In the genomic region with DNA sequence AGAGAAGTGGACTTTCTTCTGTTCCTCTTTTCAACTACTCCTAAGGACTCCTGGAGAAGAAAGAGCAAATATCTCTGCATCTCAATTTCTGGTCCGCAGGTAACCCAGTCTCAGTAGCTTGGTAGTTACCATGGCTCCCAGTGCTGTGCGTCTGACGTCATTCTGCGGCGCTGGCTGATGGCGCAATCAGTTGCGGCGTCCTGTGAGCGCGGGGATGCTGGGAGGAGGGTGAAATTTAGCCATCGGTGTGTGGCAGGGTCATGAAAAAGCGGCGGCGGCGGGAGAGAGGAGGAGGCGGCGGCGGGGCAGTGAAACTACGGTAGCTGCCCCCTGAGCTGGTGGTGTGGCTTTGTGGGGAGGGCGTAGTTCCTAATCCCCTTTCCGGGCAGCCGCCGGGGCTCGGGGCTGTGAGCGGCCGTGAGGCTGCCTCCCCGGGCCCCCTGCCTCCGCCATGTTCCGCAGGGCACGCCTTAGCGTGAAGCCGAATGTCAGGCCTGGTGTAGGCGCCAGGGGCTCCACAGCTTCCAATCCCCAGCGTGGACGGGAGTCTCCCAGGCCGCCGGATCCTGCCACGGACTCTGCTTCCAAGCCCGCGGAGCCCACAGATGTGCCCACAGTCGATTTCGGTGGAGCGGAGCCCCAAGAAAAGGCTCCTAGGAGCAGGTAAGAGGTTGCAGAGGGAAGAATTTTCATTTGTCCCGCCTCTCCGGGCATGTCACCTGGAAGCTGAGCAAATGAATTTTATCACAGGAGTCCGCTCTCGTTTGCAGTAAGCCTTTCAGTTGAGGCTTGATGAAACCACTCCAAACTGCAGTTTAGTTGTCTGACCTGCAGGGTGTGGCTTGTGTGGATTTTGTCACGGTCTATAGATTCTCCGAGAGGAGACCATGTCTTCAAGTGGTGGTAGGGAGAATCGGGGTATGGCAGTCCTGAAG, we compare ENCODE assay signal across 8 cellular contexts. TPM values are rescaled to one million over a fixed set of nuclear protein-coding genes. Genes with fewer than 3 reads are reported as not detected.
DNase-seq lines count a peak whose midpoint lies in the region; ATAC-seq and TF ChIP-seq lines count a peak whose summit lies in the region.

A gene with protein sequence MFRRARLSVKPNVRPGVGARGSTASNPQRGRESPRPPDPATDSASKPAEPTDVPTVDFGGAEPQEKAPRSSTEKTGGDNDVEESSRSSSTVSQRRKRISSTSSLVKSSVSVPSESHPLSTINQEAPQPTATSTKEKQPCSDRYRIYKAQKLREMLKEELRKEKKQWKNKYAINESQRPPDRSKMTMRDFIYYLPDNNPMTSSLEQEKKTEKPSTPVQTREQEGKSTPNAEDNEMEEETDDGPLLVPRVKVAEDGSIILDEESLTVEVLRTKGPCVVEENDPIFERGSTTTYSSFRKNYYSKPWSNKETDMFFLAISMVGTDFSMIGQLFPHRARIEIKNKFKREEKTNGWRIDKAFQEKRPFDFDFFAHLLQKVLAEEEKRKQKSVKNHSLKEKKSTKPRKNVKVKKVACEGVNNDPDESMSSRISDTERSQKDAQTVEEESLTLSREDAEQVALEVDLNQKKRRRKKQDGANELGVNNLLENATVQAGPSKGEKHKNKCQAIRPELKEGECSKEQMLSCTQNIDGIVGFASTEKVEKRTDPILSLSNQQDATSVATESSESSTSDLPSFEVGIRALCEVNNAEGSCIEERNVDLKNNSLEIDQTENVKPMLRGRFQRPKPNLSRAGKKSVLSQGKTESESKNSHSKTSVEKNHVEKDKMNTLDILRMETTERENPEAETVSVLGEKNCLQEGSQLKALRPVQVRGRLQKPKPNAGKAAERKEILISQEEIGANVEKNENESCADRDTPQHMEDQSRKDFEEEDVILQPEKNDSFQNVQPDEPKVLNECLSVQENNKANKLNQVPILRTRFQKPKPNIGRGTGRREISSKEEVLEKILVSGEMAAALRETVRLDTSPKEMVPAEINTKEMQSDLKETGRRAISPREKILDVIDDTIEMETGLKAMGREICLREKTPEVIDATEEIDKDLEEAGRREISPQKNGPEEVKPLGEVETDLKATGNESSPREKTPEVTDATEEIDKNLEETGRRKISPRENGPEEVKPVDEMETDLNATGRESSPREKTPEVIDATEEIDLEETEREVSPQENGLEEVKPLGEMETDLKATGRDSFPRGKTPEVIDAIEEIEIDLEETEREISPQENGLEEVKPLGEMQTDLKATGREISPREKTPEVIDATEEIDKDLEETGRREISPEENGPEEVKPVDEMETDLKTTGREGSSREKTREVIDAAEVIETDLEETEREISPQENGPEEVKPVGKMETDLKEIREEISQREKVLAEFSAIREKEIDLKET (N-terminal part only) (plus strand): TSS at position 225 of the 935 bp plus-strand sequence. CDS start 227 bp downstream, at position 452.

- peak within 1 kb of the TSS; percentile 86 to 100 (median 96) for H3K4me3 Mint-ChIP-seq in naive B cell
- peak within 1 kb of the TSS; percentile 94 for H3K4me3 Mint-ChIP-seq in stimulated activated memory B cell treated with anti-CD40 and anti-IgM and Interleukin-4, amounts not matched to agents 10 μg/mL and 1 μg/mL and 100 μg/mL, for 72 hours

- H3K27me3 Mint-ChIP-seq in naive B cell = peaks cover 9 to 24% (median 11%) of the 10 kb centered on the region in 3 donors
- H3K27me3 Mint-ChIP-seq in stimulated activated memory B cell treated with anti-CD40 and anti-IgM and Interleukin-4, amounts not matched to agents 10 μg/mL and 1 μg/mL and 100 μg/mL, for 72 hours = peaks cover 25% of the 10 kb centered on the region

- TF ChIP-seq CTCF in LNCAP (IDR thresholded peaks at IDR 0.05) = peak; percentile 35; the same call in 1 of the 2 replicates

- H3K4me1 Mint-ChIP-seq in naive B cell = peaks cover 20 to 24% (median 23%) of the 10 kb centered on the region in 3 donors
- peaks cover 10% of the 10 kb centered on the region for H3K4me1 Mint-ChIP-seq in stimulated activated memory B cell treated with anti-CD40 and anti-IgM and Interleukin-4, amounts not matched to agents 10 μg/mL and 1 μg/mL and 100 μg/mL, for 72 hours

- ATAC-seq in naive B cell (ENCODE audit: low read depth in 2 of 2) = peak; percentile 89
- ATAC-seq in stimulated activated memory B cell treated with anti-CD40 and anti-IgM and Interleukin-4, amounts not matched to agents 10 μg/mL and 1 μg/mL and 100 μg/mL, for 72 hours = peak; percentile 98

- H3K36me3 Mint-ChIP-seq in naive B cell = no peaks in the 10 kb centered on the region
- H3K36me3 Mint-ChIP-seq in stimulated activated memory B cell treated with anti-CD40 and anti-IgM and Interleukin-4, amounts not matched to agents 10 μg/mL and 1 μg/mL and 100 μg/mL, for 72 hours = peaks cover 12% of the 10 kb centered on the region

- DNase-seq in EL = peak; percentile 94
- peak; percentile 82 for DNase-seq in GOT3 (lab: John Stamatoyannopoulos, UW)
- peak; percentile 98 for DNase-seq in RPMI8226
- DNase-seq in activated T-helper 1 cell treated with anti-CD3 and anti-CD28 coated beads, Interleukin-2, amount 50 U/mL, for 16 hours (ENCODE audit: low read depth in 1 of 2, low spot score in 1 of 2) = peak; percentile 92 to 97
- peak; percentile 92 for DNase-seq in fibroblast of gingiva (ENCODE audit: low read depth)
- DNase-seq in naive B cell = peak; percentile 96

- peak within 1 kb of the TSS; percentile 94 to 100 (median 99) for H3K27ac Mint-ChIP-seq in naive B cell
- H3K27ac Mint-ChIP-seq in stimulated activated memory B cell treated with anti-CD40 and anti-IgM and Interleukin-4, amounts not matched to agents 10 μg/mL and 1 μg/mL and 100 μg/mL, for 72 hours = peak within 1 kb of the TSS; percentile 96

- H3K9me3 Mint-ChIP-seq in naive B cell = no peaks in the 10 kb centered on the region
- no peaks in the 10 kb centered on the region for H3K9me3 Mint-ChIP-seq in stimulated activated memory B cell treated with anti-CD40 and anti-IgM and Interleukin-4, amounts not matched to agents 10 μg/mL and 1 μg/mL and 100 μg/mL, for 72 hours

RNA-seq across cellular contexts. Expression of the gene that starts here (rescaled TPM):
- polyA plus RNA-seq in naive B cell (ENCODE audit: low read depth in 6 of 6) = 10 to 100 TPM in 4 of 6 donors, 1 to 10 TPM in 2; 3.1 to 30.7 (median 10.7) TPM

Comparison
In these comparisons a context has a peak if more than half of its experiments do, and no peak if none do; other contexts are left out.
1. Peak in every context shown above with its lines: DNase-seq and ATAC-seq.